Comparison of ENCODE assay signal across 1 cellular context in genomic region chr13:113309481-113309880, GRCh38.
TF ChIP-seq lines count a peak whose summit lies in the region.

No MANE protein-coding gene starts in this region.

TF ChIP-seq in HepG2, 621 proteins besides CTCF, POLR2A, EP300 and RAD21:
- TF ChIP-seq NR2F6 (IDR thresholded peaks at IDR 0.05) (peak; percentile 62), NR2F6 (CRISPR knock-in tag; IDR thresholded peaks at IDR 0.05) (no peak), MAFG (CRISPR knock-in tag; IDR thresholded peaks at IDR 0.05) (no peak)
